In genomic region chr7:105298439-105298894, GRCh38 we compare ENCODE assay signal across 1 cellular context.
TF ChIP-seq lines count a peak whose summit lies in the region.

No MANE protein-coding gene starts in this region.

TF ChIP-seq in GM23338, 12 proteins besides CTCF, POLR2A, EP300 and RAD21 (continued from another document):
- TF ChIP-seq, protein P1, sequence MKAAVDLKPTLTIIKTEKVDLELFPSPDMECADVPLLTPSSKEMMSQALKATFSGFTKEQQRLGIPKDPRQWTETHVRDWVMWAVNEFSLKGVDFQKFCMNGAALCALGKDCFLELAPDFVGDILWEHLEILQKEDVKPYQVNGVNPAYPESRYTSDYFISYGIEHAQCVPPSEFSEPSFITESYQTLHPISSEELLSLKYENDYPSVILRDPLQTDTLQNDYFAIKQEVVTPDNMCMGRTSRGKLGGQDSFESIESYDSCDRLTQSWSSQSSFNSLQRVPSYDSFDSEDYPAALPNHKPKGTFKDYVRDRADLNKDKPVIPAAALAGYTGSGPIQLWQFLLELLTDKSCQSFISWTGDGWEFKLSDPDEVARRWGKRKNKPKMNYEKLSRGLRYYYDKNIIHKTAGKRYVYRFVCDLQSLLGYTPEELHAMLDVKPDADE (IDR thresholded peaks at IDR 0.05), result no peak
- TF ChIP-seq CREB1 (CRISPR knock-in tag; IDR thresholded peaks at IDR 0.05; ENCODE audit: low read depth) (no peak), JUNB (IDR thresholded peaks at IDR 0.05; ENCODE audit: unreplicated experiment) (no peak), EZH2phosphoT487 (IDR thresholded peaks at IDR 0.05; ENCODE audit: unreplicated experiment) (no peak), EZH2 (IDR thresholded peaks at IDR 0.05; ENCODE audit: low read depth, unreplicated experiment) (no peak)
